Comparison of ENCODE assay signal across 1 cellular context in the genomic region with DNA sequence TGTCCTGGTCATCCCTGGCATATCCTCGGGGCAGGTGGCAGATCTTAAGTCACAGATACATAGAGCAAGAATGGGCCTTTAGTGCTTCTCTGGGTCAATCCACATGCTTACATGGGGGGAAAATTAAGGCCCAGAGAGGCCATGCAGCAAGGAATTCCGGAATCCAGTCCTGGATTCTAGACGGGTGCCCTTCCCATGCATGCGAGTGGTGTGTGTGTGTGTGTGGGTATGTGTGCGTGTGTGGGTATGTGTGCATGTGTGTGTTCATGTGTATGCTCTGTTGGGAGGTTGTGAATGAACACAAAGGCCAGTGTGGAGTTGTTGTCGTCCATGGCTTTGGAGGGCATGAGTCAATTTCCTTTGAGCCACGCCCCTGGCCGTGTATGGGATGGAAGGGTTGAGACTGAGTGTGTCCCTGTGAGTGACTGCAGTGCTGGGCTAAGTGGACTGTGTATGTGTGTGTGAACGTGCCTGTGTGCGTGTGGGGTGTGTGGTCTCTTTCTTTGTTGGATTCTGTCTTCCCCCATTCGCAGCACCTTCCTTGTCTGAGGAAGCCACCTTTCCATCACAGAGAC.
TF ChIP-seq lines count a peak whose summit lies in the region.

No MANE protein-coding gene starts in this region.

TF ChIP-seq in H1, 55 proteins besides CTCF, POLR2A, EP300 and RAD21:
- no peak for TF ChIP-seq NANOG (IDR thresholded peaks at IDR 0.05; ENCODE audit: insufficient read depth, low read depth, low read length, poor library complexity, severe bottlenecking)
- TF ChIP-seq, protein P1, sequence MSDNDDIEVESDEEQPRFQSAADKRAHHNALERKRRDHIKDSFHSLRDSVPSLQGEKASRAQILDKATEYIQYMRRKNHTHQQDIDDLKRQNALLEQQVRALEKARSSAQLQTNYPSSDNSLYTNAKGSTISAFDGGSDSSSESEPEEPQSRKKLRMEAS (IDR thresholded peaks at IDR 0.05), result no peak
- TF ChIP-seq TAF1 (IDR thresholded peaks at IDR 0.05; ENCODE audit: low read depth, low read length), result no peak
- TF ChIP-seq, protein P2, sequence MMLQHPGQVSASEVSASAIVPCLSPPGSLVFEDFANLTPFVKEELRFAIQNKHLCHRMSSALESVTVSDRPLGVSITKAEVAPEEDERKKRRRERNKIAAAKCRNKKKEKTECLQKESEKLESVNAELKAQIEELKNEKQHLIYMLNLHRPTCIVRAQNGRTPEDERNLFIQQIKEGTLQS (IDR thresholded peaks at IDR 0.05; ENCODE audit: insufficient read depth, low read depth, low read length), result no peak
- TF ChIP-seq PHF8 (conservative IDR thresholded peaks at IDR 0.05; ENCODE audit: low read depth, low read length), result no peak
- no peak for TF ChIP-seq CREB1 (IDR thresholded peaks at IDR 0.05)
- TF ChIP-seq BCL11A (IDR thresholded peaks at IDR 0.05; ENCODE audit: low read depth in 2 of 2, low read length in 2 of 2), result no peak
- TF ChIP-seq ZNF274 (IDR thresholded peaks at IDR 0.05; ENCODE audit: borderline replicate concordance, extremely low read depth, low read length), result no peak
- TF ChIP-seq KDM5A (IDR thresholded peaks at IDR 0.05; ENCODE audit: low read length), result no peak
- no peak for TF ChIP-seq SP1 (IDR thresholded peaks at IDR 0.05; ENCODE audit: low read depth, low read length)
- no peak for TF ChIP-seq RNF2 (IDR thresholded peaks at IDR 0.05; ENCODE audit: borderline replicate concordance, low read depth, low read length, missing control alignments, poor library complexity, severe bottlenecking)
- TF ChIP-seq HDAC2 (IDR thresholded peaks at IDR 0.05; ENCODE audit: borderline replicate concordance in 1 of 2, low read depth in 2 of 2, low read length in 2 of 2), result no peak
- TF ChIP-seq TAF7 (optimal IDR thresholded peaks at IDR 0.05; ENCODE audit: borderline replicate concordance, low read depth, low read length), result no peak
- no peak for TF ChIP-seq CBX5 (IDR thresholded peaks at IDR 0.05; ENCODE audit: low read depth, low read length)
- TF ChIP-seq KDM1A (IDR thresholded peaks at IDR 0.05; ENCODE audit: borderline replicate concordance, low read length), result no peak
- TF ChIP-seq MAFK (IDR thresholded peaks at IDR 0.05; ENCODE audit: low read depth, low read length), result no peak
- no peak for TF ChIP-seq CBX8 (IDR thresholded peaks at IDR 0.05; ENCODE audit: borderline replicate concordance, low read depth, low read length)
- no peak for TF ChIP-seq GTF2F1 (IDR thresholded peaks at IDR 0.05; ENCODE audit: borderline replicate concordance, low read depth, low read length)
